In the genomic region with DNA sequence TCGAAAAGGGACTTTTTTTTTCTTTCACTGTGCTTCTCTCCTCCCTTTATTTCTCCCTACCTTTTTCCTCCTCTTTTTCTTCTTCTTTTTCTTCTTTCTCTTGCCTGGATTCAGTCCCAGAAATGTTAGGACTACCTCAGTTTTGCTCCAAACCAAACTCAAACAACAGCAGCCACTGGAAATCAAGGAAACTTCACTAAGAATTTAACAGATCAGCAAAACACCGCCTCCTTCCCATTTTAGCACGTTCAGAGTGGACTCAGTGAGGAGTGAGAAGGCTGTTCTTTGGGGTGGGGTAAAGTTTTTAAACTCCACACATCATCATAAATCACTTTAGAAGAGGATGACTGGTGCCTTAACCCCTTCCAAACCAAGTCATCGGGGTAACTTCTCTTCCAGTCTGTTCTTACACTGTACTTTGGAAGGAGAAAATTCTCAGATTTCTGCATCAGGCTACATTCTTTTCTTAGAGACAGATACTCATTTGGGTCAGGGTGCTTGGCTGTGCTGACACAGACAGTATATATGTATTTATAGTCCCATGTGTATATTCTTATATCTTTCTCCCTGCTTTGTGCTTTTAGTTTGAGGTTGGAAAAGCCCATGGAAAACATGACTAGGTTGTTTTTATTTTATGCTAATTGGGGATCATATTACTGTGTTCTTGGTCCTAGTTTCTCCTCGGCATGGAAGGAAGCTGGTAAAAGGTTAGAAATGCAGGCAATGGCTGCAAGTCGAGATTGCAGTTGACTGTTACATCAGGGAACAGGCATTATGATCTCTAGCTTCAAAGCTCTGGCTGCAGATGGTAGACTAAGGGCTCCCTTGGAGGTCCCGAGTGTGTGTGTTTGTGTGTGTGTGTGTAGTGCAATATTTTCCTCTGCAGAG, we compare ENCODE assay signal across 8 cellular contexts. TPM values are rescaled to one million over a fixed set of nuclear protein-coding genes. Genes with fewer than 3 reads are reported as not detected.
DNase-seq lines count a peak whose midpoint lies in the region; ATAC-seq, FAIRE-seq and TF ChIP-seq lines count a peak whose summit lies in the region.

A gene with protein sequence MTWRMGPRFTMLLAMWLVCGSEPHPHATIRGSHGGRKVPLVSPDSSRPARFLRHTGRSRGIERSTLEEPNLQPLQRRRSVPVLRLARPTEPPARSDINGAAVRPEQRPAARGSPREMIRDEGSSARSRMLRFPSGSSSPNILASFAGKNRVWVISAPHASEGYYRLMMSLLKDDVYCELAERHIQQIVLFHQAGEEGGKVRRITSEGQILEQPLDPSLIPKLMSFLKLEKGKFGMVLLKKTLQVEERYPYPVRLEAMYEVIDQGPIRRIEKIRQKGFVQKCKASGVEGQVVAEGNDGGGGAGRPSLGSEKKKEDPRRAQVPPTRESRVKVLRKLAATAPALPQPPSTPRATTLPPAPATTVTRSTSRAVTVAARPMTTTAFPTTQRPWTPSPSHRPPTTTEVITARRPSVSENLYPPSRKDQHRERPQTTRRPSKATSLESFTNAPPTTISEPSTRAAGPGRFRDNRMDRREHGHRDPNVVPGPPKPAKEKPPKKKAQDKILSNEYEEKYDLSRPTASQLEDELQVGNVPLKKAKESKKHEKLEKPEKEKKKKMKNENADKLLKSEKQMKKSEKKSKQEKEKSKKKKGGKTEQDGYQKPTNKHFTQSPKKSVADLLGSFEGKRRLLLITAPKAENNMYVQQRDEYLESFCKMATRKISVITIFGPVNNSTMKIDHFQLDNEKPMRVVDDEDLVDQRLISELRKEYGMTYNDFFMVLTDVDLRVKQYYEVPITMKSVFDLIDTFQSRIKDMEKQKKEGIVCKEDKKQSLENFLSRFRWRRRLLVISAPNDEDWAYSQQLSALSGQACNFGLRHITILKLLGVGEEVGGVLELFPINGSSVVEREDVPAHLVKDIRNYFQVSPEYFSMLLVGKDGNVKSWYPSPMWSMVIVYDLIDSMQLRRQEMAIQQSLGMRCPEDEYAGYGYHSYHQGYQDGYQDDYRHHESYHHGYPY (minus strand): TSS at position 280 of the 888 bp plus-strand sequence. CDS start 1,238 bp downstream, outside the sequence.

- no peaks in the 10 kb centered on the region for H3K9me3 Mint-ChIP-seq in natural killer cell treated with Interleukin-12 subunit alpha and Interleukin-12 subunit beta and Interleukin-15 and Interleukin-18, amount 100 ng/mL, for 72 hours
- H3K9me3 Mint-ChIP-seq in activated T-cell treated with anti-CD3 and anti-CD28 coated beads, Interleukin-2, amount 50 U/mL, for 24 hours, result no peaks in the 10 kb centered on the region

- H3K4me3 Mint-ChIP-seq in natural killer cell treated with Interleukin-12 subunit alpha and Interleukin-12 subunit beta and Interleukin-15 and Interleukin-18, amount 100 ng/mL, for 72 hours, result no peak within 1 kb of the TSS
- no peak within 1 kb of the TSS for H3K4me3 Mint-ChIP-seq in activated T-cell treated with anti-CD3 and anti-CD28 coated beads, Interleukin-2, amount 50 U/mL, for 24 hours

- DNase-seq in H54 (ENCODE audit: insufficient read length, low spot score) (peak; percentile 26), heart right ventricle (no peak), skeletal muscle cell (ENCODE audit: low read depth) (peak; percentile 93)
- DNase-seq in natural killer cell treated with Interleukin-12 subunit alpha and Interleukin-12 subunit beta and Interleukin-15 and Interleukin-18, amount 100 ng/mL, for 72 hours (ENCODE audit: low spot score), result no peak
- DNase-seq in activated CD4-positive, alpha-beta T cell treated with anti-CD3 and anti-CD28 coated beads for 4 hours, result no peak
- no peak for DNase-seq in activated T-cell treated with anti-CD3 and anti-CD28 coated beads, Interleukin-2, amount 50 U/mL, for 24 hours

- intact Hi-C loops in heart right ventricle (cut with DNase I), result loop anchor here (1.0 to 10.0 kb wide), 10 partner anchors 56 to 1324 kb away; a partner anchor contains a TSS

- H3K4me3 ChIP-seq in WI38 (ENCODE audit: low read depth, low read length), result peak within 1 kb of the TSS; percentile 79
- peak within 1 kb of the TSS; percentile 5 to 57 (median 50) for H3K4me3 ChIP-seq in heart right ventricle
- peak within 1 kb of the TSS; percentile 74 for H3K4me3 ChIP-seq in skeletal muscle cell (ENCODE audit: low read depth, low read length)

- H3K27me3 Mint-ChIP-seq in natural killer cell treated with Interleukin-12 subunit alpha and Interleukin-12 subunit beta and Interleukin-15 and Interleukin-18, amount 100 ng/mL, for 72 hours, result peaks cover 6 to 13% of the 10 kb centered on the region in 2 donors
- H3K27me3 Mint-ChIP-seq in activated T-cell treated with anti-CD3 and anti-CD28 coated beads, Interleukin-2, amount 50 U/mL, for 24 hours, result peaks cover 4% of the 10 kb centered on the region

- H3K27ac Mint-ChIP-seq in natural killer cell treated with Interleukin-12 subunit alpha and Interleukin-12 subunit beta and Interleukin-15 and Interleukin-18, amount 100 ng/mL, for 72 hours, result no peak within 1 kb of the TSS
- no peak within 1 kb of the TSS for H3K27ac Mint-ChIP-seq in activated T-cell treated with anti-CD3 and anti-CD28 coated beads, Interleukin-2, amount 50 U/mL, for 24 hours

- no peaks in the 10 kb centered on the region for H3K36me3 Mint-ChIP-seq in natural killer cell treated with Interleukin-12 subunit alpha and Interleukin-12 subunit beta and Interleukin-15 and Interleukin-18, amount 100 ng/mL, for 72 hours
- no peaks in the 10 kb centered on the region for H3K36me3 Mint-ChIP-seq in activated T-cell treated with anti-CD3 and anti-CD28 coated beads, Interleukin-2, amount 50 U/mL, for 24 hours (ENCODE audit: low read depth)

- 9 to 12% methylated on average over 7 of the region's 7 CpGs for WGBS in heart right ventricle, 2 donors

- FAIRE-seq in H54 (lab: Jason Lieb, UNC), result no peak

- no peaks in the 10 kb centered on the region for H3K9me3 ChIP-seq in heart right ventricle

- peaks cover 21 to 27% of the 10 kb centered on the region in 2 donors for H3K4me1 Mint-ChIP-seq in natural killer cell treated with Interleukin-12 subunit alpha and Interleukin-12 subunit beta and Interleukin-15 and Interleukin-18, amount 100 ng/mL, for 72 hours (ENCODE audit: low read depth in 2 of 2)
- H3K4me1 Mint-ChIP-seq in activated T-cell treated with anti-CD3 and anti-CD28 coated beads, Interleukin-2, amount 50 U/mL, for 24 hours (ENCODE audit: low read depth), result peaks cover 17% of the 10 kb centered on the region

- no peaks in the 10 kb centered on the region for H3K36me3 ChIP-seq in heart right ventricle

- H3K4me1 ChIP-seq in heart right ventricle, result peaks cover 0 to 28% (median 18%) of the 10 kb centered on the region in 9 donors

- H3K27me3 ChIP-seq in heart right ventricle, result peaks cover 0 to 19% (median 9%) of the 10 kb centered on the region in 7 donors

- peak within 1 kb of the TSS in 9 of 10 donors; percentile 58 to 90 (median 69) for H3K27ac ChIP-seq in heart right ventricle

- no peak for TF ChIP-seq CTCF in WI38 (IDR thresholded peaks at IDR 0.05; ENCODE audit: low read depth, low read length)
- no peak for TF ChIP-seq CTCF in heart right ventricle (IDR thresholded peaks at IDR 0.05)

- ATAC-seq in heart right ventricle (peak; percentile 44 to 66 (median 58)), HG03342 (IDR thresholded peaks at IDR 0.05; ENCODE audit: unreplicated experiment) (no peak)
- no peak for ATAC-seq in natural killer cell treated with Interleukin-12 subunit alpha and Interleukin-12 subunit beta and Interleukin-15 and Interleukin-18, amount 100 ng/mL, for 72 hours

- no peak; the same call in 1 of the 2 replicates for TF ChIP-seq POLR2A in H54 (IDR thresholded peaks at IDR 0.05; ENCODE audit: low read depth, low read length)

RNA-seq across cellular contexts. Expression of the gene that starts here (rescaled TPM):
- total RNA-seq in heart right ventricle, result 100 to 1,000 TPM in 5 of 10 donors, 10 to 100 TPM in 5; 38.6 to 223 (median 99.3) TPM
- polyA plus RNA-seq in heart right ventricle, result 10 to 100 TPM; 19.8 to 28.7 TPM
- total RNA-seq in natural killer cell treated with Interleukin-12 subunit alpha and Interleukin-12 subunit beta and Interleukin-15 and Interleukin-18, amount 100 ng/mL, for 72 hours, result under 1 TPM in 1 of 2 donors, not detected in 1; 0.28 TPM

Comparison
In these comparisons a context has a peak if more than half of its experiments do, and no peak if none do; other contexts are left out.
1. RNA of the gene that starts here (total RNA-seq): 38.6 to 223 TPM in heart right ventricle; 0.28 TPM in natural killer cell treated with Interleukin-12 subunit alpha and Interleukin-12 subunit beta and Interleukin-15 and Interleukin-18, amount 100 ng/mL, for 72 hours; every median in the first group is over 10 times any median in the second.
2. DNase-seq: peak in H54 (single experiment) and skeletal muscle cell (single experiment); none in heart right ventricle (0 of 2), natural killer cell treated with Interleukin-12 subunit alpha and Interleukin-12 subunit beta and Interleukin-15 and Interleukin-18, amount 100 ng/mL, for 72 hours (single experiment), activated CD4-positive, alpha-beta T cell treated with anti-CD3 and anti-CD28 coated beads for 4 hours (0 of 2) and activated T-cell treated with anti-CD3 and anti-CD28 coated beads, Interleukin-2, amount 50 U/mL, for 24 hours (single experiment).
3. ATAC-seq: peak in heart right ventricle (8 of 8); none in natural killer cell treated with Interleukin-12 subunit alpha and Interleukin-12 subunit beta and Interleukin-15 and Interleukin-18, amount 100 ng/mL, for 72 hours (0 of 2) and HG03342 (single experiment).
4. Peak in every context shown above with its lines, with median percentiles within 50 percentile points of each other: H3K4me3 ChIP-seq.